Comparison of ENCODE assay signal across 1 cellular context in the genomic region with DNA sequence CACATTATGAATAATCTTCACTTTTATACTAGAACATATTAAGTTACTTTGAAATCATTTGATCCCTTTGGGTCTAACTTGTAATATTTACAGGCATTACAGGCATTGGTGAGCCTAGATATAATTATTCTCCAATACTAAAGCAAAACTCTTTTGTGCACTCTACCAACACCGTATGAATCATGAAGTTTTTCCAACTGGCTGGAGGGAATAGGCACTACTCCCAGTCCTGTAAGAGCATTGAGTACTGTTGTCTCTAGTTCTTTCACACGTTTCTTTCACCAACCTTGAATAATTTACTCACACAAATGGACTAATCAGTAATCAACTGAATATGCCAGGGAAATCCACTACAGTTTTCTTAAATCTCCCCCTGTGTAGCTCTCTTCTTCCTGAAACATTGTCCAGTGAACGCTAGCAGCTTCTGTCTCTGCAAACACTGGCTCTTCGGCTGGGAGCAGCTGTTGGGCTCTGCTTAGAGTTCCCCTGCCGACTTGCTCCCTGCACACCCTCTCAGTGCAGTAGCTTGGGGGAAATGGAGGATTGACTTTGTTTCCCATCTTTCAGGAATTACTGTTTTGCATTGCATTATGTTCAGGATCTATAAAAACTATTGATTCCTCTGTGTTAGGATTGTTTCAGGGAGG.
TF ChIP-seq lines count a peak whose summit lies in the region.

No MANE protein-coding gene starts in this region.

TF ChIP-seq in HepG2, 621 proteins besides CTCF, POLR2A, EP300 and RAD21 (continued from another document):
- TF ChIP-seq, protein P1, sequence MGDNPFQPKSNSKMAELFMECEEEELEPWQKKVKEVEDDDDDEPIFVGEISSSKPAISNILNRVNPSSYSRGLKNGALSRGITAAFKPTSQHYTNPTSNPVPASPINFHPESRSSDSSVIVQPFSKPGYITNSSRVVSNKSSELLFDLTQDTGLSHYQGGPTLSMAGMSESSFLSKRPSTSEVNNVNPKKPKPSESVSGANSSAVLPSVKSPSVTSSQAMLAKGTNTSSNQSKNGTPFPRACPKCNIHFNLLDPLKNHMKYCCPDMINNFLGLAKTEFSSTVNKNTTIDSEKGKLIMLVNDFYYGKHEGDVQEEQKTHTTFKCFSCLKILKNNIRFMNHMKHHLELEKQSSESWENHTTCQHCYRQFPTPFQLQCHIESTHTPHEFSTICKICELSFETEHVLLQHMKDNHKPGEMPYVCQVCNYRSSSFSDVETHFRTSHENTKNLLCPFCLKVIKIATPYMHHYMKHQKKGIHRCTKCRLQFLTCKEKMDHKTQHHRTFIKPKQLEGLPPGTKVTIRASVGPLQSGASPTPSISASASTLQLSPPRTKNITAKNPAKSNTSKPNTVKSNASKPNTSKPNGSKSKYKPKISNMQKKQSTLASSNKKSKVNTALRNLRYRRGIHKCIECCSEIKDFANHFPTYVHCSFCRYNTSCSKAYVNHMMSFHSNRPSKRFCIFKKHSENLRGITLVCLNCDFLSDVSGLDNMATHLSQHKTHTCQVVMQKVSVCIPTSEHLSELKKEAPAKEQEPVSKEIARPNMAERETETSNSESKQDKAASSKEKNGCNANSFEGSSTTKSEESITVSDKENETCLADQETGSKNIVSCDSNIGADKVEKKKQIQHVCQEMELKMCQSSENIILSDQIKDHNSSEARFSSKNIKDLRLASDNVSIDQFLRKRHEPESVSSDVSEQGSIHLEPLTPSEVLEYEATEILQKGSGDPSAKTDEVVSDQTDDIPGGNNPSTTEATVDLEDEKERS (CRISPR knock-in tag; IDR thresholded peaks at IDR 0.05): no peak
- TF ChIP-seq, protein P2, sequence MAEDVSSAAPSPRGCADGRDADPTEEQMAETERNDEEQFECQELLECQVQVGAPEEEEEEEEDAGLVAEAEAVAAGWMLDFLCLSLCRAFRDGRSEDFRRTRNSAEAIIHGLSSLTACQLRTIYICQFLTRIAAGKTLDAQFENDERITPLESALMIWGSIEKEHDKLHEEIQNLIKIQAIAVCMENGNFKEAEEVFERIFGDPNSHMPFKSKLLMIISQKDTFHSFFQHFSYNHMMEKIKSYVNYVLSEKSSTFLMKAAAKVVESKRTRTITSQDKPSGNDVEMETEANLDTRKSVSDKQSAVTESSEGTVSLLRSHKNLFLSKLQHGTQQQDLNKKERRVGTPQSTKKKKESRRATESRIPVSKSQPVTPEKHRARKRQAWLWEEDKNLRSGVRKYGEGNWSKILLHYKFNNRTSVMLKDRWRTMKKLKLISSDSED (CRISPR knock-in tag; IDR thresholded peaks at IDR 0.05): no peak
